ENCODE assay signal across 2 cellular contexts in genomic region chr11:46259347-46259746, GRCh38. TPM values are rescaled to one million over a fixed set of nuclear protein-coding genes. Genes with fewer than 3 reads are reported as not detected.
"Had no signal": no experiment of that assay in that cellular context is flagged by ENCODE, and none has a peak within 500 bp of the region (broad histone marks: within the 10 kb centered on the region; RNA-seq: fewer than 3 reads in every experiment).

No MANE protein-coding gene starts in this region.

RNA-seq across cellular contexts. Expression of gene CREB3L1, which starts 18.1 kb away (rescaled TPM):
- total RNA-seq: HepG2 had no signal
- polyA plus RNA-seq: HepG2, IgD-negative memory B cell had no signal
